ENCODE assay signal across 8 cellular contexts in the genomic region with DNA sequence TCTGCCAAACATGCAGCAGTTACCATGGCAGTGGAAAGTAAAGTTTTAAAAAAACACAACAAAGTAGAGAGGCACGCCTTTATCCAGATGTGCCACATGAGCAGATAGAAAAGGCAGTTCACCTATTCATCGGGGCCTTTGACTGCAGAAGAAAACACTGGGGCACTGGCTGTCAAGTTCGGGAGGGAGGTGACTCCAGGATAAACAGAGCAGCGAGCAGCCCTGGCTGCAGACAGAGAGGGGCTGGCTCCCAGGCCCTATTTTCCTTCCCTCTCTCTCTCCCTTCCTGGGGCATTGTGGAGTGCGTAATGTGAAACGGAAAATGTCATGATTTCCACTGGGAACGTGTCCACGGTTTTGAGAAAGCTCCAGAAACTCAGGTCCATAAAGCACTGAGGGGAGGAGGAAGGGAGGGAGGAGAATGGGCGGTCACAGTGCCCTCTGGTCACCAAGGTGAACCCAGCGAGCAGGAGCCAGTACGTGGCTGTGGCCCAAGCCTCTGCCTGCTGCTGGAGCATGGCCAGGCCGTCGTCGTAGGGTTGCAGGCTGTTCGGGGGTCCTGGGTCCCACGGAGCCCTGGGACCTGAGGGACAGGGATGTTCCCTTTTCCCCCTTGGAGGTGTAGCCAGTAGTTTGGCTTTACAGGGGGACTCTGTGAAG.
A peak's percentile ranks its signal among the peaks of the same experiment; 100 is the strongest.
DNase-seq lines count a peak whose midpoint lies in the region; ATAC-seq lines count a peak whose summit lies in the region.

No MANE protein-coding gene starts in this region.

- CTCF ChIA-PET in activated naive CD4-positive, alpha-beta T cell treated with anti-CD3 and anti-CD28 coated beads for 36 hours (lab: Charles Lee) = interaction anchor here (0.6 to 2.2 kb wide), 5 partner anchors 113 to 1715 kb away, joined by 3 to 9 read pairs (median 4); no protein-coding TSS in a partner anchor

- intact Hi-C loops in activated naive CD4-positive, alpha-beta T cell treated with anti-CD3 and anti-CD28 coated beads for 36 hours (cut with micrococcal nuclease) = loop anchor here (1.0 to 5.0 kb wide), 7 partner anchors 113 to 603 kb away; a partner anchor contains a TSS
- intact Hi-C loops in Right ventricle myocardium superior (cut with DNase I) (loop anchor here (2.0 to 10.0 kb wide), 7 partner anchors 114 to 350 kb away; a partner anchor contains a TSS), sciatic nerve (cut with DNase I) (loop anchor here (5.0 to 10.0 kb wide), 2 partner anchors 112 to 260 kb away; a partner anchor contains a TSS)

- H3K4me1 Mint-ChIP-seq in activated naive CD4-positive, alpha-beta T cell treated with anti-CD3 and anti-CD28 coated beads for 36 hours (ENCODE audit: low read depth) = peaks cover 66% of the 10 kb centered on the region

- no peaks in the 10 kb centered on the region for H3K27me3 Mint-ChIP-seq in activated naive CD4-positive, alpha-beta T cell treated with anti-CD3 and anti-CD28 coated beads for 36 hours (ENCODE audit: low read depth)

- DNase-seq in activated naive CD4-positive, alpha-beta T cell treated with anti-CD3 and anti-CD28 coated beads for 36 hours = peak; percentile 35
- DNase-seq in activated naive CD4-positive, alpha-beta T cell (lab: John Stamatoyannopoulos, UW) = no peak
- DNase-seq in NCI-H1092 treated with DMSO at 0.1 percent for 48 hours (lab: John Stamatoyannopoulos, UW) (peak; percentile 100), Right ventricle myocardium superior (peak; percentile 83), sciatic nerve (ENCODE audit: low spot score) (peak; percentile 85), 8988T (no peak)
- DNase-seq in activated effector memory CD4-positive, alpha-beta T cell treated with Interleukin-2 at 50 U/mL for 16 hours = peak; percentile 15

- peak overlapping the region; percentile 97 for H3K27ac Mint-ChIP-seq in activated naive CD4-positive, alpha-beta T cell treated with anti-CD3 and anti-CD28 coated beads for 36 hours

- ATAC-seq in Right ventricle myocardium superior (ENCODE audit: poor library complexity) (peak; percentile 58), sciatic nerve (peak; percentile 74), GM18868 (IDR thresholded peaks at IDR 0.05; ENCODE audit: unreplicated experiment) (no peak)

- H3K4me3 Mint-ChIP-seq in activated naive CD4-positive, alpha-beta T cell treated with anti-CD3 and anti-CD28 coated beads for 36 hours = peak overlapping the region; percentile 70

- no peaks in the 10 kb centered on the region for H3K36me3 Mint-ChIP-seq in activated naive CD4-positive, alpha-beta T cell treated with anti-CD3 and anti-CD28 coated beads for 36 hours (ENCODE audit: low read depth)

- no peaks in the 10 kb centered on the region for H3K9me3 Mint-ChIP-seq in activated naive CD4-positive, alpha-beta T cell treated with anti-CD3 and anti-CD28 coated beads for 36 hours

Comparison
In these comparisons a context has a peak if more than half of its experiments do, and no peak if none do; other contexts are left out.
1. DNase-seq: peak in activated naive CD4-positive, alpha-beta T cell treated with anti-CD3 and anti-CD28 coated beads for 36 hours (single experiment), NCI-H1092 treated with DMSO at 0.1 percent for 48 hours (single experiment), activated effector memory CD4-positive, alpha-beta T cell treated with Interleukin-2 at 50 U/mL for 16 hours (single experiment), Right ventricle myocardium superior (single experiment) and sciatic nerve (single experiment); none in activated naive CD4-positive, alpha-beta T cell (0 of 4) and 8988T (single experiment).